In the genomic region with DNA sequence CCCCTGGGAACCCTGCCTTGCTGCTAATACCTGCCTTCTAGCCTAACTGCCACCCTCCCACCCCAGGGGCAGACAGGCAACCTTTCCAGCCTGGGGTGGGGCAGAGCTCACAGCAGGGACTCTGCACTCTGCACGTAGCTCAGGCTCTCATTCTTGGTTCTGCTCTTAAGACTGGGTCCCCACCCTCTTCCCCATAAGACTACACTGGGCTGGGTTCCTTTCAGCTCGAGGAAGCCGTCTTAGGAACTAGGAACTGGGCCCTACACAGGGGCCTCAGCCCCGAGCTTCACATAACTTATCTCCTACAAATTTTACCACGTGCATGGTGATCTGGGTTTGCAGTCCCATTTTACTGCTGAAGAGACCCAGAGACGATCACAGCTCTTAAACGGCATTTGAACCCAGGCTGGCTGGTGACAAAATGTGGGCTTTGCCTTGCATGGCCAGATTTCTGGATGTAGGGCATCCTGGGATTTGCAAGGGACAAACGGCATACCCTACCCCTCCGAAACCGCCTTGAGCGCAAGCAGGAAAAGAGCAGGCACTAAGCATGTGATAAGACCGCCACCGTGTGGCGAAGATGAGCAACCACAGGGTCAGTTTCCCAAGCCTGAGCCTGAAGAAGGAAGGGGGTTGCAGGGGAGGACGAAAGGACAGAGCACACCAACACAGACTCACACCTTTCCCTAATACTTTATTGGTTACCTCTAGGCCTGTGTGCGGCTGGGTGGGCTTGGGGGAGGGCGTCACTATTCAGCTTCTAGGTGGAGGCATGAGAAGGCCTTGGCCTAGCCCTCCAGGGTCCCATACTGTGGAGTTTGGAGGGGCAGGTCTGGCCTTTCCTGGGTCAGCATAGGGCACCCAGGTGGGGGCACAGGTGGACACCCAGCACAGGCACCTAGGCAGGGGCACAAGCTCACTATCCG, we compare ENCODE assay signal across 1 cellular context.
A peak's percentile ranks its signal among the peaks of the same experiment; 100 is the strongest.
TF ChIP-seq lines count a peak whose summit lies in the region.

No MANE protein-coding gene starts in this region.

TF ChIP-seq in K562, 482 proteins besides CTCF, POLR2A, EP300 and RAD21 (continues in another document):
- TF ChIP-seq NR2C1 (IDR thresholded peaks at IDR 0.05): no peak; the same call in 1 of the 2 replicates
- peak; percentile 44; the same call in 1 of the 2 replicates for TF ChIP-seq NR2C1 (tag; IDR thresholded peaks at IDR 0.05)
- TF ChIP-seq ZNF696 (CRISPR knock-in tag; conservative IDR thresholded peaks at IDR 0.05): 0 out of 2 replicates have a peak, but pooled peaks have one; percentile 30
- TF ChIP-seq, protein P1, sequence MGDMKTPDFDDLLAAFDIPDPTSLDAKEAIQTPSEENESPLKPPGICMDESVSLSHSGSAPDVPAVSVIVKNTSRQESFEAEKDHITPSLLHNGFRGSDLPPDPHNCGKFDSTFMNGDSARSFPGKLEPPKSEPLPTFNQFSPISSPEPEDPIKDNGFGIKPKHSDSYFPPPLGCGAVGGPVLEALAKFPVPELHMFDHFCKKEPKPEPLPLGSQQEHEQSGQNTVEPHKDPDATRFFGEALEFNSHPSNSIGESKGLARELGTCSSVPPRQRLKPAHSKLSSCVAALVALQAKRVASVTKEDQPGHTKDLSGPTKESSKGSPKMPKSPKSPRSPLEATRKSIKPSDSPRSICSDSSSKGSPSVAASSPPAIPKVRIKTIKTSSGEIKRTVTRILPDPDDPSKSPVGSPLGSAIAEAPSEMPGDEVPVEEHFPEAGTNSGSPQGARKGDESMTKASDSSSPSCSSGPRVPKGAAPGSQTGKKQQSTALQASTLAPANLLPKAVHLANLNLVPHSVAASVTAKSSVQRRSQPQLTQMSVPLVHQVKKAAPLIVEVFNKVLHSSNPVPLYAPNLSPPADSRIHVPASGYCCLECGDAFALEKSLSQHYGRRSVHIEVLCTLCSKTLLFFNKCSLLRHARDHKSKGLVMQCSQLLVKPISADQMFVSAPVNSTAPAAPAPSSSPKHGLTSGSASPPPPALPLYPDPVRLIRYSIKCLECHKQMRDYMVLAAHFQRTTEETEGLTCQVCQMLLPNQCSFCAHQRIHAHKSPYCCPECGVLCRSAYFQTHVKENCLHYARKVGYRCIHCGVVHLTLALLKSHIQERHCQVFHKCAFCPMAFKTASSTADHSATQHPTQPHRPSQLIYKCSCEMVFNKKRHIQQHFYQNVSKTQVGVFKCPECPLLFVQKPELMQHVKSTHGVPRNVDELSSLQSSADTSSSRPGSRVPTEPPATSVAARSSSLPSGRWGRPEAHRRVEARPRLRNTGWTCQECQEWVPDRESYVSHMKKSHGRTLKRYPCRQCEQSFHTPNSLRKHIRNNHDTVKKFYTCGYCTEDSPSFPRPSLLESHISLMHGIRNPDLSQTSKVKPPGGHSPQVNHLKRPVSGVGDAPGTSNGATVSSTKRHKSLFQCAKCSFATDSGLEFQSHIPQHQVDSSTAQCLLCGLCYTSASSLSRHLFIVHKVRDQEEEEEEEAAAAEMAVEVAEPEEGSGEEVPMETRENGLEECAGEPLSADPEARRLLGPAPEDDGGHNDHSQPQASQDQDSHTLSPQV (IDR thresholded peaks at IDR 0.05): peak; percentile 78
- peak in 1 of 2 experiments; percentile 41; a peak in 1 of 4 replicates for TF ChIP-seq KDM1A (IDR thresholded peaks at IDR 0.05)
- TF ChIP-seq, protein P2, sequence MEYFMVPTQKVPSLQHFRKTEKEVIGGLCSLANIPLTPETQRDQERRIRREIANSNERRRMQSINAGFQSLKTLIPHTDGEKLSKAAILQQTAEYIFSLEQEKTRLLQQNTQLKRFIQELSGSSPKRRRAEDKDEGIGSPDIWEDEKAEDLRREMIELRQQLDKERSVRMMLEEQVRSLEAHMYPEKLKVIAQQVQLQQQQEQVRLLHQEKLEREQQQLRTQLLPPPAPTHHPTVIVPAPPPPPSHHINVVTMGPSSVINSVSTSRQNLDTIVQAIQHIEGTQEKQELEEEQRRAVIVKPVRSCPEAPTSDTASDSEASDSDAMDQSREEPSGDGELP (CRISPR knock-in tag; IDR thresholded peaks at IDR 0.05; ENCODE audit: borderline replicate concordance): peak; percentile 69; the same call in 1 of the 2 replicates
- TF ChIP-seq EP400 (IDR thresholded peaks at IDR 0.05): peak; percentile 63
- TF ChIP-seq, protein P3, sequence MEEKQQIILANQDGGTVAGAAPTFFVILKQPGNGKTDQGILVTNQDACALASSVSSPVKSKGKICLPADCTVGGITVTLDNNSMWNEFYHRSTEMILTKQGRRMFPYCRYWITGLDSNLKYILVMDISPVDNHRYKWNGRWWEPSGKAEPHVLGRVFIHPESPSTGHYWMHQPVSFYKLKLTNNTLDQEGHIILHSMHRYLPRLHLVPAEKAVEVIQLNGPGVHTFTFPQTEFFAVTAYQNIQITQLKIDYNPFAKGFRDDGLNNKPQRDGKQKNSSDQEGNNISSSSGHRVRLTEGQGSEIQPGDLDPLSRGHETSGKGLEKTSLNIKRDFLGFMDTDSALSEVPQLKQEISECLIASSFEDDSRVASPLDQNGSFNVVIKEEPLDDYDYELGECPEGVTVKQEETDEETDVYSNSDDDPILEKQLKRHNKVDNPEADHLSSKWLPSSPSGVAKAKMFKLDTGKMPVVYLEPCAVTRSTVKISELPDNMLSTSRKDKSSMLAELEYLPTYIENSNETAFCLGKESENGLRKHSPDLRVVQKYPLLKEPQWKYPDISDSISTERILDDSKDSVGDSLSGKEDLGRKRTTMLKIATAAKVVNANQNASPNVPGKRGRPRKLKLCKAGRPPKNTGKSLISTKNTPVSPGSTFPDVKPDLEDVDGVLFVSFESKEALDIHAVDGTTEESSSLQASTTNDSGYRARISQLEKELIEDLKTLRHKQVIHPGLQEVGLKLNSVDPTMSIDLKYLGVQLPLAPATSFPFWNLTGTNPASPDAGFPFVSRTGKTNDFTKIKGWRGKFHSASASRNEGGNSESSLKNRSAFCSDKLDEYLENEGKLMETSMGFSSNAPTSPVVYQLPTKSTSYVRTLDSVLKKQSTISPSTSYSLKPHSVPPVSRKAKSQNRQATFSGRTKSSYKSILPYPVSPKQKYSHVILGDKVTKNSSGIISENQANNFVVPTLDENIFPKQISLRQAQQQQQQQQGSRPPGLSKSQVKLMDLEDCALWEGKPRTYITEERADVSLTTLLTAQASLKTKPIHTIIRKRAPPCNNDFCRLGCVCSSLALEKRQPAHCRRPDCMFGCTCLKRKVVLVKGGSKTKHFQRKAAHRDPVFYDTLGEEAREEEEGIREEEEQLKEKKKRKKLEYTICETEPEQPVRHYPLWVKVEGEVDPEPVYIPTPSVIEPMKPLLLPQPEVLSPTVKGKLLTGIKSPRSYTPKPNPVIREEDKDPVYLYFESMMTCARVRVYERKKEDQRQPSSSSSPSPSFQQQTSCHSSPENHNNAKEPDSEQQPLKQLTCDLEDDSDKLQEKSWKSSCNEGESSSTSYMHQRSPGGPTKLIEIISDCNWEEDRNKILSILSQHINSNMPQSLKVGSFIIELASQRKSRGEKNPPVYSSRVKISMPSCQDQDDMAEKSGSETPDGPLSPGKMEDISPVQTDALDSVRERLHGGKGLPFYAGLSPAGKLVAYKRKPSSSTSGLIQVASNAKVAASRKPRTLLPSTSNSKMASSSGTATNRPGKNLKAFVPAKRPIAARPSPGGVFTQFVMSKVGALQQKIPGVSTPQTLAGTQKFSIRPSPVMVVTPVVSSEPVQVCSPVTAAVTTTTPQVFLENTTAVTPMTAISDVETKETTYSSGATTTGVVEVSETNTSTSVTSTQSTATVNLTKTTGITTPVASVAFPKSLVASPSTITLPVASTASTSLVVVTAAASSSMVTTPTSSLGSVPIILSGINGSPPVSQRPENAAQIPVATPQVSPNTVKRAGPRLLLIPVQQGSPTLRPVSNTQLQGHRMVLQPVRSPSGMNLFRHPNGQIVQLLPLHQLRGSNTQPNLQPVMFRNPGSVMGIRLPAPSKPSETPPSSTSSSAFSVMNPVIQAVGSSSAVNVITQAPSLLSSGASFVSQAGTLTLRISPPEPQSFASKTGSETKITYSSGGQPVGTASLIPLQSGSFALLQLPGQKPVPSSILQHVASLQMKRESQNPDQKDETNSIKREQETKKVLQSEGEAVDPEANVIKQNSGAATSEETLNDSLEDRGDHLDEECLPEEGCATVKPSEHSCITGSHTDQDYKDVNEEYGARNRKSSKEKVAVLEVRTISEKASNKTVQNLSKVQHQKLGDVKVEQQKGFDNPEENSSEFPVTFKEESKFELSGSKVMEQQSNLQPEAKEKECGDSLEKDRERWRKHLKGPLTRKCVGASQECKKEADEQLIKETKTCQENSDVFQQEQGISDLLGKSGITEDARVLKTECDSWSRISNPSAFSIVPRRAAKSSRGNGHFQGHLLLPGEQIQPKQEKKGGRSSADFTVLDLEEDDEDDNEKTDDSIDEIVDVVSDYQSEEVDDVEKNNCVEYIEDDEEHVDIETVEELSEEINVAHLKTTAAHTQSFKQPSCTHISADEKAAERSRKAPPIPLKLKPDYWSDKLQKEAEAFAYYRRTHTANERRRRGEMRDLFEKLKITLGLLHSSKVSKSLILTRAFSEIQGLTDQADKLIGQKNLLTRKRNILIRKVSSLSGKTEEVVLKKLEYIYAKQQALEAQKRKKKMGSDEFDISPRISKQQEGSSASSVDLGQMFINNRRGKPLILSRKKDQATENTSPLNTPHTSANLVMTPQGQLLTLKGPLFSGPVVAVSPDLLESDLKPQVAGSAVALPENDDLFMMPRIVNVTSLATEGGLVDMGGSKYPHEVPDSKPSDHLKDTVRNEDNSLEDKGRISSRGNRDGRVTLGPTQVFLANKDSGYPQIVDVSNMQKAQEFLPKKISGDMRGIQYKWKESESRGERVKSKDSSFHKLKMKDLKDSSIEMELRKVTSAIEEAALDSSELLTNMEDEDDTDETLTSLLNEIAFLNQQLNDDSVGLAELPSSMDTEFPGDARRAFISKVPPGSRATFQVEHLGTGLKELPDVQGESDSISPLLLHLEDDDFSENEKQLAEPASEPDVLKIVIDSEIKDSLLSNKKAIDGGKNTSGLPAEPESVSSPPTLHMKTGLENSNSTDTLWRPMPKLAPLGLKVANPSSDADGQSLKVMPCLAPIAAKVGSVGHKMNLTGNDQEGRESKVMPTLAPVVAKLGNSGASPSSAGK (IDR thresholded peaks at IDR 0.05): peak; percentile 83
- TF ChIP-seq FOXP1 (CRISPR knock-in tag; IDR thresholded peaks at IDR 0.05): 0 out of 2 replicates have a peak, but pooled peaks have one; percentile 83
- TF ChIP-seq ZKSCAN3 (CRISPR knock-in tag; IDR thresholded peaks at IDR 0.05): no peak
- TF ChIP-seq BCOR (IDR thresholded peaks at IDR 0.05): peak; percentile 37; the same call in 1 of the 2 replicates
- TF ChIP-seq, protein P4, sequence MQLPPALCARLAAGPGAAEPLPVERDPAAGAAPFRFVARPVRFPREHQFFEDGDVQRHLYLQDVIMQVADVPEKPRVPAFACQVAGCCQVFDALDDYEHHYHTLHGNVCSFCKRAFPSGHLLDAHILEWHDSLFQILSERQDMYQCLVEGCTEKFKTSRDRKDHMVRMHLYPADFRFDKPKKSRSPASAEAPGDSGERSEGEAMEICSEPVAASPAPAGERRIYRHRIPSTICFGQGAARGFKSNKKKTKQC (CRISPR knock-in tag; IDR thresholded peaks at IDR 0.05): 0 out of 2 replicates have a peak, but pooled peaks have one; percentile 29
- peak; percentile 55 for TF ChIP-seq CXXC5 (CRISPR knock-in tag; IDR thresholded peaks at IDR 0.05)
- 0 out of 2 replicates have a peak, but pooled peaks have one; percentile 18 for TF ChIP-seq GATAD2B (IDR thresholded peaks at IDR 0.05; ENCODE audit: borderline replicate concordance)
- TF ChIP-seq ZNF707 (CRISPR knock-in tag; conservative IDR thresholded peaks at IDR 0.05): no peak
- no peak for TF ChIP-seq ZNF551 (CRISPR knock-in tag; IDR thresholded peaks at IDR 0.05)
- peak; percentile 43; the same call in 1 of the 2 replicates for TF ChIP-seq ZFX (CRISPR knock-in tag; IDR thresholded peaks at IDR 0.05)
- TF ChIP-seq, protein P5, sequence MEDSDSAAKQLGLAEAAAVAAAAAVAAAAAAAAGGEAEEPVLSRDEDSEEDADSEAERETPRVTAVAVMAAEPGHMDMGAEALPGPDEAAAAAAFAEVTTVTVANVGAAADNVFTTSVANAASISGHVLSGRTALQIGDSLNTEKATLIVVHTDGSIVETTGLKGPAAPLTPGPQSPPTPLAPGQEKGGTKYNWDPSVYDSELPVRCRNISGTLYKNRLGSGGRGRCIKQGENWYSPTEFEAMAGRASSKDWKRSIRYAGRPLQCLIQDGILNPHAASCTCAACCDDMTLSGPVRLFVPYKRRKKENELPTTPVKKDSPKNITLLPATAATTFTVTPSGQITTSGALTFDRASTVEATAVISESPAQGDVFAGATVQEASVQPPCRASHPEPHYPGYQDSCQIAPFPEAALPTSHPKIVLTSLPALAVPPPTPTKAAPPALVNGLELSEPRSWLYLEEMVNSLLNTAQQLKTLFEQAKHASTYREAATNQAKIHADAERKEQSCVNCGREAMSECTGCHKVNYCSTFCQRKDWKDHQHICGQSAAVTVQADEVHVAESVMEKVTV (CRISPR knock-in tag; IDR thresholded peaks at IDR 0.05): peak; percentile 93
- TF ChIP-seq, protein P6, sequence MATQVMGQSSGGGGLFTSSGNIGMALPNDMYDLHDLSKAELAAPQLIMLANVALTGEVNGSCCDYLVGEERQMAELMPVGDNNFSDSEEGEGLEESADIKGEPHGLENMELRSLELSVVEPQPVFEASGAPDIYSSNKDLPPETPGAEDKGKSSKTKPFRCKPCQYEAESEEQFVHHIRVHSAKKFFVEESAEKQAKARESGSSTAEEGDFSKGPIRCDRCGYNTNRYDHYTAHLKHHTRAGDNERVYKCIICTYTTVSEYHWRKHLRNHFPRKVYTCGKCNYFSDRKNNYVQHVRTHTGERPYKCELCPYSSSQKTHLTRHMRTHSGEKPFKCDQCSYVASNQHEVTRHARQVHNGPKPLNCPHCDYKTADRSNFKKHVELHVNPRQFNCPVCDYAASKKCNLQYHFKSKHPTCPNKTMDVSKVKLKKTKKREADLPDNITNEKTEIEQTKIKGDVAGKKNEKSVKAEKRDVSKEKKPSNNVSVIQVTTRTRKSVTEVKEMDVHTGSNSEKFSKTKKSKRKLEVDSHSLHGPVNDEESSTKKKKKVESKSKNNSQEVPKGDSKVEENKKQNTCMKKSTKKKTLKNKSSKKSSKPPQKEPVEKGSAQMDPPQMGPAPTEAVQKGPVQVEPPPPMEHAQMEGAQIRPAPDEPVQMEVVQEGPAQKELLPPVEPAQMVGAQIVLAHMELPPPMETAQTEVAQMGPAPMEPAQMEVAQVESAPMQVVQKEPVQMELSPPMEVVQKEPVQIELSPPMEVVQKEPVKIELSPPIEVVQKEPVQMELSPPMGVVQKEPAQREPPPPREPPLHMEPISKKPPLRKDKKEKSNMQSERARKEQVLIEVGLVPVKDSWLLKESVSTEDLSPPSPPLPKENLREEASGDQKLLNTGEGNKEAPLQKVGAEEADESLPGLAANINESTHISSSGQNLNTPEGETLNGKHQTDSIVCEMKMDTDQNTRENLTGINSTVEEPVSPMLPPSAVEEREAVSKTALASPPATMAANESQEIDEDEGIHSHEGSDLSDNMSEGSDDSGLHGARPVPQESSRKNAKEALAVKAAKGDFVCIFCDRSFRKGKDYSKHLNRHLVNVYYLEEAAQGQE (CRISPR knock-in tag; IDR thresholded peaks at IDR 0.05; ENCODE audit: low read depth): peak; percentile 42; the same call in 1 of the 2 replicates
- TF ChIP-seq ZBTB7A (IDR thresholded peaks at IDR 0.05; ENCODE audit: borderline replicate concordance, control insufficient read depth, low read depth, low read length): peak; percentile 63; the same call in 1 of the 2 replicates
- peak; percentile 48; the same call in 1 of the 2 replicates for TF ChIP-seq ELF1 (tag; IDR thresholded peaks at IDR 0.05)
- peak; percentile 68; the same call in 1 of the 2 replicates for TF ChIP-seq NBN (IDR thresholded peaks at IDR 0.05; ENCODE audit: low read depth)
- peak; percentile 21; the same call in 1 of the 2 replicates for TF ChIP-seq POLR2AphosphoS5 (IDR thresholded peaks at IDR 0.05; ENCODE audit: control insufficient read depth, insufficient read depth, low read depth, low read length)
- 0 out of 4 replicates have a peak, but pooled peaks of 1 of the 2 experiments have one; percentile 45 for TF ChIP-seq ARNT (IDR thresholded peaks at IDR 0.05)
- 0 out of 2 replicates have a peak, but pooled peaks have one; percentile 33 for TF ChIP-seq MYNN (IDR thresholded peaks at IDR 0.05)
- TF ChIP-seq MYNN (CRISPR knock-in tag; IDR thresholded peaks at IDR 0.05): no peak
- TF ChIP-seq JUND (IDR thresholded peaks at IDR 0.05; ENCODE audit: borderline replicate concordance, low read depth, low read length): peak; percentile 41
- TF ChIP-seq JUND (tag; IDR thresholded peaks at IDR 0.05; ENCODE audit: borderline replicate concordance, low read depth, low read length): no peak; the same call in 2 of the 3 replicates
